ENCODE assay signal across 1 cellular context in the genomic region with DNA sequence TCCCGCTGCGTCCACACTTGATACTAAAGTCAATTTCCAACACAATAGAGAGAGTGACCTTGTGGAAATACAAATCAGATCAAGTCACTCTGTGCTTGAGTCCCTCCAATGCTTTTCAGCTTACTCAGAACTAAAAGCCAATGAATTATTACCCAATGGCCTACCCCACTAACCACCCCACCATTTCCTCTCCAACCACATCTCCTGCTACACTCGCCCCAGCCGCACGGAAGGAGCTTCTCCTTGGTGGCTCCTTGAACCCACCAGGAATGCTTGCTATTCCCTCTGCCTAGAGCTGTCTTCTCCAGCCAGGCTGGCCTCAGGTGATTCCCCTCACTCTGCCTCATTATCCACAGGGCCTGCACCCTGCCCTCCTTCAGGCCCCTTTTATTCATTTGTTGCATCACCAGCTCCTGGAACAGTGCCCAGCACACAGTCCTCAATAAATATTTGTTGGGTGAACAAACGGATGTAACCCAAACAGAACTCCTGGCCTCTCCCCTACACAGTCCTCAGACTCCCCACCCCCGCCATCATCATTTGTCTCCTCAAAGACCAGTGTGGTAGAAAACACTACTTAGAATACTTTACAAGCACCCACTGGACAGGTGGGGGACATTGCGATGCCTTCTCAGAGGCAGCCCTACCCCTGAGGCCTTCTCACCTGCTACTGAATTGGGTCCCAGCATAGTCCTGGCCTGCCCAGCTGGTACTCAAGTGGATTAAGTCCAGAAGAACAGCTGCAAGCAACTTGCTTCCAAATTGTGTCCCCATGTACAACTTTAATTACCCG.
TF ChIP-seq lines count a peak whose summit lies in the region.

No MANE protein-coding gene starts in this region.

TF ChIP-seq in HepG2, 621 proteins besides CTCF, POLR2A, EP300 and RAD21 (continued from another document and continues in another):
- TF ChIP-seq, protein P1, sequence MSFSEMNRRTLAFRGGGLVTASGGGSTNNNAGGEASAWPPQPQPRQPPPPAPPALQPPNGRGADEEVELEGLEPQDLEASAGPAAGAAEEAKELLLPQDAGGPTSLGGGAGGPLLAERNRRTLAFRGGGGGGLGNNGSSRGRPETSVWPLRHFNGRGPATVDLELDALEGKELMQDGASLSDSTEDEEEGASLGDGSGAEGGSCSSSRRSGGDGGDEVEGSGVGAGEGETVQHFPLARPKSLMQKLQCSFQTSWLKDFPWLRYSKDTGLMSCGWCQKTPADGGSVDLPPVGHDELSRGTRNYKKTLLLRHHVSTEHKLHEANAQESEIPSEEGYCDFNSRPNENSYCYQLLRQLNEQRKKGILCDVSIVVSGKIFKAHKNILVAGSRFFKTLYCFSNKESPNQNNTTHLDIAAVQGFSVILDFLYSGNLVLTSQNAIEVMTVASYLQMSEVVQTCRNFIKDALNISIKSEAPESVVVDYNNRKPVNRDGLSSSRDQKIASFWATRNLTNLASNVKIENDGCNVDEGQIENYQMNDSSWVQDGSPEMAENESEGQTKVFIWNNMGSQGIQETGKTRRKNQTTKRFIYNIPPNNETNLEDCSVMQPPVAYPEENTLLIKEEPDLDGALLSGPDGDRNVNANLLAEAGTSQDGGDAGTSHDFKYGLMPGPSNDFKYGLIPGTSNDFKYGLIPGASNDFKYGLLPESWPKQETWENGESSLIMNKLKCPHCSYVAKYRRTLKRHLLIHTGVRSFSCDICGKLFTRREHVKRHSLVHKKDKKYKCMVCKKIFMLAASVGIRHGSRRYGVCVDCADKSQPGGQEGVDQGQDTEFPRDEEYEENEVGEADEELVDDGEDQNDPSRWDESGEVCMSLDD (CRISPR knock-in tag; IDR thresholded peaks at IDR 0.05; ENCODE audit: borderline replicate concordance) = no peak; the same call in 1 of the 2 replicates
- TF ChIP-seq, protein P2, sequence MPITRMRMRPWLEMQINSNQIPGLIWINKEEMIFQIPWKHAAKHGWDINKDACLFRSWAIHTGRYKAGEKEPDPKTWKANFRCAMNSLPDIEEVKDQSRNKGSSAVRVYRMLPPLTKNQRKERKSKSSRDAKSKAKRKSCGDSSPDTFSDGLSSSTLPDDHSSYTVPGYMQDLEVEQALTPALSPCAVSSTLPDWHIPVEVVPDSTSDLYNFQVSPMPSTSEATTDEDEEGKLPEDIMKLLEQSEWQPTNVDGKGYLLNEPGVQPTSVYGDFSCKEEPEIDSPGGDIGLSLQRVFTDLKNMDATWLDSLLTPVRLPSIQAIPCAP (CRISPR knock-in tag; IDR thresholded peaks at IDR 0.05; ENCODE audit: low read depth) = no peak
- TF ChIP-seq, protein P3, sequence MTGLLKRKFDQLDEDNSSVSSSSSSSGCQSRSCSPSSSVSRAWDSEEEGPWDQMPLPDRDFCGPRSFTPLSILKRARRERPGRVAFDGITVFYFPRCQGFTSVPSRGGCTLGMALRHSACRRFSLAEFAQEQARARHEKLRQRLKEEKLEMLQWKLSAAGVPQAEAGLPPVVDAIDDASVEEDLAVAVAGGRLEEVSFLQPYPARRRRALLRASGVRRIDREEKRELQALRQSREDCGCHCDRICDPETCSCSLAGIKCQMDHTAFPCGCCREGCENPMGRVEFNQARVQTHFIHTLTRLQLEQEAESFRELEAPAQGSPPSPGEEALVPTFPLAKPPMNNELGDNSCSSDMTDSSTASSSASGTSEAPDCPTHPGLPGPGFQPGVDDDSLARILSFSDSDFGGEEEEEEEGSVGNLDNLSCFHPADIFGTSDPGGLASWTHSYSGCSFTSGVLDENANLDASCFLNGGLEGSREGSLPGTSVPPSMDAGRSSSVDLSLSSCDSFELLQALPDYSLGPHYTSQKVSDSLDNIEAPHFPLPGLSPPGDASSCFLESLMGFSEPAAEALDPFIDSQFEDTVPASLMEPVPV (CRISPR knock-in tag; IDR thresholded peaks at IDR 0.05) = peak; percentile 81; the same call in 1 of the 2 replicates
- TF ChIP-seq, protein P4, sequence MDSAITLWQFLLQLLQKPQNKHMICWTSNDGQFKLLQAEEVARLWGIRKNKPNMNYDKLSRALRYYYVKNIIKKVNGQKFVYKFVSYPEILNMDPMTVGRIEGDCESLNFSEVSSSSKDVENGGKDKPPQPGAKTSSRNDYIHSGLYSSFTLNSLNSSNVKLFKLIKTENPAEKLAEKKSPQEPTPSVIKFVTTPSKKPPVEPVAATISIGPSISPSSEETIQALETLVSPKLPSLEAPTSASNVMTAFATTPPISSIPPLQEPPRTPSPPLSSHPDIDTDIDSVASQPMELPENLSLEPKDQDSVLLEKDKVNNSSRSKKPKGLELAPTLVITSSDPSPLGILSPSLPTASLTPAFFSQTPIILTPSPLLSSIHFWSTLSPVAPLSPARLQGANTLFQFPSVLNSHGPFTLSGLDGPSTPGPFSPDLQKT (CRISPR knock-in tag; IDR thresholded peaks at IDR 0.05; ENCODE audit: borderline replicate concordance) = no peak
- TF ChIP-seq ZNF572 (CRISPR knock-in tag; IDR thresholded peaks at IDR 0.05) (no peak), SOX13 (IDR thresholded peaks at IDR 0.05) (peak; percentile 81; the same call in 1 of the 2 replicates), SOX13 (CRISPR knock-in tag; conservative IDR thresholded peaks at IDR 0.05 in 1 of 2, IDR thresholded peaks at IDR 0.05 in 1 of 2) (peak in 1 of 2 experiments; percentile 94; a peak in 2 of 4 replicates), SP140L (CRISPR knock-in tag; IDR thresholded peaks at IDR 0.05; ENCODE audit: borderline replicate concordance) (peak; percentile 66; the same call in 1 of the 2 replicates), ZNF670 (CRISPR knock-in tag; IDR thresholded peaks at IDR 0.05; ENCODE audit: borderline replicate concordance) (peak; percentile 94), ZNF333 (CRISPR knock-in tag; IDR thresholded peaks at IDR 0.05; ENCODE audit: borderline replicate concordance) (no peak), ZFP36 (IDR thresholded peaks at IDR 0.05; ENCODE audit: borderline replicate concordance, low read depth, low read length, partially characterized antibody) (no peak), ZNF570 (CRISPR knock-in tag; IDR thresholded peaks at IDR 0.05; ENCODE audit: borderline replicate concordance) (no peak), ZNF749 (CRISPR knock-in tag; IDR thresholded peaks at IDR 0.05; ENCODE audit: borderline replicate concordance) (0 out of 2 replicates have a peak, but pooled peaks have one; percentile 27), ONECUT2 (CRISPR knock-in tag; IDR thresholded peaks at IDR 0.05) (no peak), ARNTL (CRISPR knock-in tag; IDR thresholded peaks at IDR 0.05) (peak; percentile 49; the same call in 1 of the 2 replicates), REXO4 (CRISPR knock-in tag; IDR thresholded peaks at IDR 0.05; ENCODE audit: borderline replicate concordance) (no peak), ZNF430 (CRISPR knock-in tag; IDR thresholded peaks at IDR 0.05) (peak; percentile 88), ZC3H13 (CRISPR knock-in tag; IDR thresholded peaks at IDR 0.05) (peak; percentile 77; the same call in 1 of the 2 replicates), NONO (IDR thresholded peaks at IDR 0.05) (no peak), NONO (CRISPR knock-in tag; conservative IDR thresholded peaks at IDR 0.05) (peak; percentile 83), RXRA (CRISPR knock-in tag; IDR thresholded peaks at IDR 0.05) (peak; percentile 81; the same call in 1 of the 2 replicates), ZNF343 (CRISPR knock-in tag; IDR thresholded peaks at IDR 0.05) (no peak), TBP (CRISPR knock-in tag; IDR thresholded peaks at IDR 0.05) (no peak), HNF4A (CRISPR knock-in tag; IDR thresholded peaks at IDR 0.05) (peak; percentile 70)
- TF ChIP-seq, protein P5, sequence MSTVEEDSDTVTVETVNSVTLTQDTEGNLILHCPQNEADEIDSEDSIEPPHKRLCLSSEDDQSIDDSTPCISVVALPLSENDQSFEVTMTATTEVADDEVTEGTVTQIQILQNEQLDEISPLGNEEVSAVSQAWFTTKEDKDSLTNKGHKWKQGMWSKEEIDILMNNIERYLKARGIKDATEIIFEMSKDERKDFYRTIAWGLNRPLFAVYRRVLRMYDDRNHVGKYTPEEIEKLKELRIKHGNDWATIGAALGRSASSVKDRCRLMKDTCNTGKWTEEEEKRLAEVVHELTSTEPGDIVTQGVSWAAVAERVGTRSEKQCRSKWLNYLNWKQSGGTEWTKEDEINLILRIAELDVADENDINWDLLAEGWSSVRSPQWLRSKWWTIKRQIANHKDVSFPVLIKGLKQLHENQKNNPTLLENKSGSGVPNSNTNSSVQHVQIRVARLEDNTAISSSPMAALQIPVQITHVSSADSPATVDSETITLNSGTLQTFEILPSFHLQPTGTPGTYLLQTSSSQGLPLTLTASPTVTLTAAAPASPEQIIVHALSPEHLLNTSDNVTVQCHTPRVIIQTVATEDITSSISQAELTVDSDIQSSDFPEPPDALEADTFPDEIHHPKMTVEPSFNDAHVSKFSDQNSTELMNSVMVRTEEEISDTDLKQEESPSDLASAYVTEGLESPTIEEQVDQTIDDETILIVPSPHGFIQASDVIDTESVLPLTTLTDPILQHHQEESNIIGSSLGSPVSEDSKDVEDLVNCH (CRISPR knock-in tag; IDR thresholded peaks at IDR 0.05) = no peak
- TF ChIP-seq, protein P6, sequence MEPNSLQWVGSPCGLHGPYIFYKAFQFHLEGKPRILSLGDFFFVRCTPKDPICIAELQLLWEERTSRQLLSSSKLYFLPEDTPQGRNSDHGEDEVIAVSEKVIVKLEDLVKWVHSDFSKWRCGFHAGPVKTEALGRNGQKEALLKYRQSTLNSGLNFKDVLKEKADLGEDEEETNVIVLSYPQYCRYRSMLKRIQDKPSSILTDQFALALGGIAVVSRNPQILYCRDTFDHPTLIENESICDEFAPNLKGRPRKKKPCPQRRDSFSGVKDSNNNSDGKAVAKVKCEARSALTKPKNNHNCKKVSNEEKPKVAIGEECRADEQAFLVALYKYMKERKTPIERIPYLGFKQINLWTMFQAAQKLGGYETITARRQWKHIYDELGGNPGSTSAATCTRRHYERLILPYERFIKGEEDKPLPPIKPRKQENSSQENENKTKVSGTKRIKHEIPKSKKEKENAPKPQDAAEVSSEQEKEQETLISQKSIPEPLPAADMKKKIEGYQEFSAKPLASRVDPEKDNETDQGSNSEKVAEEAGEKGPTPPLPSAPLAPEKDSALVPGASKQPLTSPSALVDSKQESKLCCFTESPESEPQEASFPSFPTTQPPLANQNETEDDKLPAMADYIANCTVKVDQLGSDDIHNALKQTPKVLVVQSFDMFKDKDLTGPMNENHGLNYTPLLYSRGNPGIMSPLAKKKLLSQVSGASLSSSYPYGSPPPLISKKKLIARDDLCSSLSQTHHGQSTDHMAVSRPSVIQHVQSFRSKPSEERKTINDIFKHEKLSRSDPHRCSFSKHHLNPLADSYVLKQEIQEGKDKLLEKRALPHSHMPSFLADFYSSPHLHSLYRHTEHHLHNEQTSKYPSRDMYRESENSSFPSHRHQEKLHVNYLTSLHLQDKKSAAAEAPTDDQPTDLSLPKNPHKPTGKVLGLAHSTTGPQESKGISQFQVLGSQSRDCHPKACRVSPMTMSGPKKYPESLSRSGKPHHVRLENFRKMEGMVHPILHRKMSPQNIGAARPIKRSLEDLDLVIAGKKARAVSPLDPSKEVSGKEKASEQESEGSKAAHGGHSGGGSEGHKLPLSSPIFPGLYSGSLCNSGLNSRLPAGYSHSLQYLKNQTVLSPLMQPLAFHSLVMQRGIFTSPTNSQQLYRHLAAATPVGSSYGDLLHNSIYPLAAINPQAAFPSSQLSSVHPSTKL (CRISPR knock-in tag; IDR thresholded peaks at IDR 0.05) = peak; percentile 99
- TF ChIP-seq, protein P7, sequence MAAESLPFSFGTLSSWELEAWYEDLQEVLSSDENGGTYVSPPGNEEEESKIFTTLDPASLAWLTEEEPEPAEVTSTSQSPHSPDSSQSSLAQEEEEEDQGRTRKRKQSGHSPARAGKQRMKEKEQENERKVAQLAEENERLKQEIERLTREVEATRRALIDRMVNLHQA (CRISPR knock-in tag; IDR thresholded peaks at IDR 0.05) = no peak
- TF ChIP-seq, protein P8, sequence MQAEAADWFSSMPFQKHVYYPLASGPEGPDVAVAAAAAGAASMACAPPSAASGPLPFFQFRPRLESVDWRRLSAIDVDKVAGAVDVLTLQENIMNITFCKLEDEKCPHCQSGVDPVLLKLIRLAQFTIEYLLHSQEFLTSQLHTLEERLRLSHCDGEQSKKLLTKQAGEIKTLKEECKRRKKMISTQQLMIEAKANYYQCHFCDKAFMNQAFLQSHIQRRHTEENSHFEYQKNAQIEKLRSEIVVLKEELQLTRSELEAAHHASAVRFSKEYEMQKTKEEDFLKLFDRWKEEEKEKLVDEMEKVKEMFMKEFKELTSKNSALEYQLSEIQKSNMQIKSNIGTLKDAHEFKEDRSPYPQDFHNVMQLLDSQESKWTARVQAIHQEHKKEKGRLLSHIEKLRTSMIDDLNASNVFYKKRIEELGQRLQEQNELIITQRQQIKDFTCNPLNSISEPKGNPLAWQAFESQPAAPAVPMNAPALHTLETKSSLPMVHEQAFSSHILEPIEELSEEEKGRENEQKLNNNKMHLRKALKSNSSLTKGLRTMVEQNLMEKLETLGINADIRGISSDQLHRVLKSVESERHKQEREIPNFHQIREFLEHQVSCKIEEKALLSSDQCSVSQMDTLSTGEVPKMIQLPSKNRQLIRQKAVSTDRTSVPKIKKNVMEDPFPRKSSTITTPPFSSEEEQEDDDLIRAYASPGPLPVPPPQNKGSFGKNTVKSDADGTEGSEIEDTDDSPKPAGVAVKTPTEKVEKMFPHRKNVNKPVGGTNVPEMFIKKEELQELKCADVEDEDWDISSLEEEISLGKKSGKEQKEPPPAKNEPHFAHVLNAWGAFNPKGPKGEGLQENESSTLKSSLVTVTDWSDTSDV (CRISPR knock-in tag; IDR thresholded peaks at IDR 0.05) = no peak
- TF ChIP-seq, protein P9, sequence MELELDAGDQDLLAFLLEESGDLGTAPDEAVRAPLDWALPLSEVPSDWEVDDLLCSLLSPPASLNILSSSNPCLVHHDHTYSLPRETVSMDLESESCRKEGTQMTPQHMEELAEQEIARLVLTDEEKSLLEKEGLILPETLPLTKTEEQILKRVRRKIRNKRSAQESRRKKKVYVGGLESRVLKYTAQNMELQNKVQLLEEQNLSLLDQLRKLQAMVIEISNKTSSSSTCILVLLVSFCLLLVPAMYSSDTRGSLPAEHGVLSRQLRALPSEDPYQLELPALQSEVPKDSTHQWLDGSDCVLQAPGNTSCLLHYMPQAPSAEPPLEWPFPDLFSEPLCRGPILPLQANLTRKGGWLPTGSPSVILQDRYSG (CRISPR knock-in tag; IDR thresholded peaks at IDR 0.05) = no peak
- TF ChIP-seq, protein P10, sequence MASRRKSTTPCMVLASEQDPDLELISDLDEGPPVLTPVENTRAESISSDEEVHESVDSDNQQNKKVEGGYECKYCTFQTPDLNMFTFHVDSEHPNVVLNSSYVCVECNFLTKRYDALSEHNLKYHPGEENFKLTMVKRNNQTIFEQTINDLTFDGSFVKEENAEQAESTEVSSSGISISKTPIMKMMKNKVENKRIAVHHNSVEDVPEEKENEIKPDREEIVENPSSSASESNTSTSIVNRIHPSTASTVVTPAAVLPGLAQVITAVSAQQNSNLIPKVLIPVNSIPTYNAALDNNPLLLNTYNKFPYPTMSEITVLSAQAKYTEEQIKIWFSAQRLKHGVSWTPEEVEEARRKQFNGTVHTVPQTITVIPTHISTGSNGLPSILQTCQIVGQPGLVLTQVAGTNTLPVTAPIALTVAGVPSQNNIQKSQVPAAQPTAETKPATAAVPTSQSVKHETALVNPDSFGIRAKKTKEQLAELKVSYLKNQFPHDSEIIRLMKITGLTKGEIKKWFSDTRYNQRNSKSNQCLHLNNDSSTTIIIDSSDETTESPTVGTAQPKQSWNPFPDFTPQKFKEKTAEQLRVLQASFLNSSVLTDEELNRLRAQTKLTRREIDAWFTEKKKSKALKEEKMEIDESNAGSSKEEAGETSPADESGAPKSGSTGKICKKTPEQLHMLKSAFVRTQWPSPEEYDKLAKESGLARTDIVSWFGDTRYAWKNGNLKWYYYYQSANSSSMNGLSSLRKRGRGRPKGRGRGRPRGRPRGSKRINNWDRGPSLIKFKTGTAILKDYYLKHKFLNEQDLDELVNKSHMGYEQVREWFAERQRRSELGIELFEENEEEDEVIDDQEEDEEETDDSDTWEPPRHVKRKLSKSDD (CRISPR knock-in tag; IDR thresholded peaks at IDR 0.05; ENCODE audit: low read depth) = 0 out of 2 replicates have a peak, but pooled peaks have one; percentile 34
